Comparison of ENCODE assay signal across 20 cellular contexts in the genomic region with DNA sequence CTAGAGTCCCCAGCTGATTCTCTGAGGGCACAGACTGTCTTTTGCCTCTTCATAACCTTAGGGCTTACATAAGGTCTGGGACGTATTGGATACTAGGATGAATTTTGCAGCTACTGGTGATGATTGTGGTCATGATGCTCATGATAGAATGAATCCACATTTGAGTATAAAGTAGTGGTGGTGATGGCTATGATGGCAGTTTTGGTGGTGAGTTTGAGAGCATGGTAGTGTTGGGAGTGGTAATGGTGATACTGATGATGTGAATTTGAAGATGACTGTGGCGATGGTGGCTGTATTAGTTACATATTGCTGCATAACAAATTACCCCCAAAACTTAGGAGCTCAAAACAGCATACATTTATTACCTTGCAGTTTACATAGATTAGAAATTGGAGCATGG. TPM values are rescaled to one million over a fixed set of nuclear protein-coding genes. Genes with fewer than 3 reads are reported as not detected.
"Had no signal": no experiment of that assay in that cellular context is flagged by ENCODE, and none has a peak within 500 bp of the region (broad histone marks: within the 10 kb centered on the region; RNA-seq: fewer than 3 reads in every experiment).

No MANE protein-coding gene starts in this region.

- H3K4me3 Mint-ChIP-seq: effector memory CD8-positive, alpha-beta T cell; naive thymus-derived CD8-positive, alpha-beta T cell; nephron progenitor cell; stimulated activated naive B cell treated with anti-CD40 and anti-IgM and Interleukin-4, amounts not matched to agents 10 μg/mL and 1 μg/mL and 100 μg/mL, for 72 hours; stimulated activated naive CD8-positive, alpha-beta T cell treated with anti-CD3 and anti-CD28 coated beads, Interleukin-15, Interleukin-2, amounts not matched to agents 100 ng/mL and 50 ng/mL, for 24 hours had no signal

- H3K27me3 Mint-ChIP-seq: stimulated activated naive B cell treated with anti-CD40 and anti-IgM and Interleukin-4, amounts not matched to agents 10 μg/mL and 1 μg/mL and 100 μg/mL, for 72 hours; stimulated activated naive CD8-positive, alpha-beta T cell treated with anti-CD3 and anti-CD28 coated beads, Interleukin-15, Interleukin-2, amounts not matched to agents 100 ng/mL and 50 ng/mL, for 24 hours had no signal

- H3K27ac Mint-ChIP-seq: effector memory CD8-positive, alpha-beta T cell; nephron progenitor cell; stimulated activated naive B cell treated with anti-CD40 and anti-IgM and Interleukin-4, amounts not matched to agents 10 μg/mL and 1 μg/mL and 100 μg/mL, for 72 hours; stimulated activated naive CD8-positive, alpha-beta T cell treated with anti-CD3 and anti-CD28 coated beads, Interleukin-15, Interleukin-2, amounts not matched to agents 100 ng/mL and 50 ng/mL, for 24 hours had no signal

- DNase-seq: cortex of kidney; effector memory CD8-positive, alpha-beta T cell; foreskin fibroblast; gastrocnemius medialis; left ventricle myocardium superior; lower lobe of right lung; naive thymus-derived CD8-positive, alpha-beta T cell; nephron progenitor cell; occipital lobe; ovary; posterior cingulate gyrus; psoas muscle; right cardiac atrium; sigmoid colon; stimulated activated CD4-positive, alpha-beta T cell treated with anti-CD3 and anti-CD28 coated beads, Interleukin-4, amount 100 ng/mL, for 24 hours; stimulated activated naive B cell treated with anti-CD40 and anti-IgM and Interleukin-4, amounts not matched to agents 10 μg/mL and 1 μg/mL and 100 μg/mL, for 72 hours; upper lobe of left lung had no signal

- ATAC-seq: effector memory CD8-positive, alpha-beta T cell; esophagus mucosa; gastrocnemius medialis; left ventricle myocardium superior; lower lobe of right lung; naive thymus-derived CD8-positive, alpha-beta T cell; psoas muscle; right cardiac atrium; stimulated activated naive B cell treated with anti-CD40 and anti-IgM and Interleukin-4, amounts not matched to agents 10 μg/mL and 1 μg/mL and 100 μg/mL, for 72 hours had no signal

- H3K9me3 Mint-ChIP-seq: effector memory CD8-positive, alpha-beta T cell; naive thymus-derived CD8-positive, alpha-beta T cell; nephron progenitor cell; stimulated activated naive B cell treated with anti-CD40 and anti-IgM and Interleukin-4, amounts not matched to agents 10 μg/mL and 1 μg/mL and 100 μg/mL, for 72 hours; stimulated activated naive CD8-positive, alpha-beta T cell treated with anti-CD3 and anti-CD28 coated beads, Interleukin-15, Interleukin-2, amounts not matched to agents 100 ng/mL and 50 ng/mL, for 24 hours had no signal

- H3K36me3 Mint-ChIP-seq: naive thymus-derived CD8-positive, alpha-beta T cell; stimulated activated naive B cell treated with anti-CD40 and anti-IgM and Interleukin-4, amounts not matched to agents 10 μg/mL and 1 μg/mL and 100 μg/mL, for 72 hours had no signal

RNA-seq across cellular contexts. Expression of a gene that starts 14.1 kb away (rescaled TPM):
- total RNA-seq: thoracic aorta had no signal
